11 cellular contexts compared by ENCODE assay signal in the genomic region with DNA sequence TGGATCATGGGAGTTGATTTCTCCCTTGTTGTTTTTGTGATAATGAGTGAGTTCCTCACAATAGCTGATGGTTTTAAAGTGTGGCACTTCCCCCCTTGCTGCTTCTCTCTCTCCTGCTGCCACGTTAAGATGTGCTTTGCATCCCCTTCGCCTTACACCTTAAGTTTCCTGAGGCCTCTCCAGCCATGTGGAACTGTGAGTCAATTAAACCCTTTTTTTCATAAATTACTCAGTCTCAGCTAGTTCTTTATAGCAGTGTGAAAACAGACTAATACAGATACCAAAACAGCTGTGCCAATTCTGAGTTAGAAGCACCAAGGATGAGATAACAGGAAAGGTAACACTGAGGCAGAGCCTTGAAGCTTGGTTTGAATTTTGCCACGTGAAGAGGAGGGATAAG. TPM values are rescaled to one million over a fixed set of nuclear protein-coding genes. Genes with fewer than 3 reads are reported as not detected.
DNase-seq lines count a peak whose midpoint lies in the region; ATAC-seq lines count a peak whose summit lies in the region.
"Had no signal": no experiment of that assay in that cellular context is flagged by ENCODE, and none has a peak within 500 bp of the region (broad histone marks: within the 10 kb centered on the region; RNA-seq: fewer than 3 reads in every experiment).

No MANE protein-coding gene starts in this region.

- CTCF ChIA-PET in activated CD4-positive, alpha-beta memory T cell treated with anti-CD3 and anti-CD28 coated beads for 36 hours (lab: Charles Lee), result interaction anchor here (0.8 to 1.4 kb wide), 3 partner anchors 8 to 512 kb away, joined by 3 read pairs; no protein-coding TSS in a partner anchor
- CTCF ChIA-PET in activated CD4-positive, alpha-beta memory T cell treated with anti-CD3 and anti-CD28 coated beads, Interleukin-2, amount 10 ng/mL, durations not matched to agents 7 days and 5 days (lab: Charles Lee), result no interaction called here

- intact Hi-C loops in activated CD4-positive, alpha-beta memory T cell treated with anti-CD3 and anti-CD28 coated beads for 36 hours (cut with micrococcal nuclease), result loop anchor here (2.0 kb wide), 1 partner anchor 43 kb away; no protein-coding TSS in a partner anchor

- DNase-seq in activated CD4-positive, alpha-beta memory T cell treated with anti-CD3 and anti-CD28 coated beads for 36 hours, result peak; percentile 33
- no peak for DNase-seq in activated CD4-positive, alpha-beta memory T cell treated with anti-CD3 and anti-CD28 coated beads, Interleukin-2, amount 10 ng/mL, durations not matched to agents 7 days and 5 days
- DNase-seq in naive B cell (peak; percentile 20), NCI-H1436 treated with DMSO at 0.1 percent for 48 hours (lab: John Stamatoyannopoulos, UW) (no peak), NCI-H2081 treated with DMSO at 0.1 percent for 48 hours (lab: John Stamatoyannopoulos, UW) (no peak)
- DNase-seq in central memory CD4-positive, alpha-beta T cell, result no peak
- DNase-seq: activated CD4-positive, CD25-positive, alpha-beta regulatory T cell treated with anti-CD3 and anti-CD28 coated beads, Interleukin-2, amount 50 U/mL, for 72 hours; mucosa of descending colon; tibial artery had no signal

- peak overlapping the region; percentile 35 for H3K27ac Mint-ChIP-seq in activated CD4-positive, alpha-beta memory T cell treated with anti-CD3 and anti-CD28 coated beads for 36 hours
- no peak overlapping the region for H3K27ac Mint-ChIP-seq in activated CD4-positive, alpha-beta memory T cell treated with anti-CD3 and anti-CD28 coated beads, Interleukin-2, amount 10 ng/mL, durations not matched to agents 7 days and 5 days
- peak overlapping the region; percentile 79 to 94 (median 90) for H3K27ac Mint-ChIP-seq in naive B cell

- POLR2A ChIA-PET in activated CD4-positive, alpha-beta memory T cell treated with anti-CD3 and anti-CD28 coated beads for 36 hours (lab: Charles Lee), result interaction anchor here (0.8 to 1.7 kb wide), 2 partner anchors 44 to 390 kb away, joined by 4 to 9 read pairs; partner anchors contain the start of gene ITSN2
- POLR2A ChIA-PET in activated CD4-positive, alpha-beta memory T cell treated with anti-CD3 and anti-CD28 coated beads, Interleukin-2, amount 10 ng/mL, durations not matched to agents 7 days and 5 days (lab: Charles Lee), result no interaction called here

- no peak overlapping the region for H3K4me3 Mint-ChIP-seq in activated CD4-positive, alpha-beta memory T cell treated with anti-CD3 and anti-CD28 coated beads for 36 hours
- H3K4me3 Mint-ChIP-seq in activated CD4-positive, alpha-beta memory T cell treated with anti-CD3 and anti-CD28 coated beads, Interleukin-2, amount 10 ng/mL, durations not matched to agents 7 days and 5 days, result no peak overlapping the region
- peak overlapping the region in 7 of 8 donors; percentile 33 to 75 (median 63) for H3K4me3 Mint-ChIP-seq in naive B cell

- peak; percentile 67 for ATAC-seq in GM21447 (IDR thresholded peaks at IDR 0.05; ENCODE audit: unreplicated experiment)
- ATAC-seq in HG03432 (IDR thresholded peaks at IDR 0.05; ENCODE audit: unreplicated experiment), result peak; percentile 78
- peak; percentile 82 to 90 for ATAC-seq in naive B cell (ENCODE audit: low read depth in 2 of 2)
- ATAC-seq: mucosa of descending colon had no signal

- H3K36me3 Mint-ChIP-seq in activated CD4-positive, alpha-beta memory T cell treated with anti-CD3 and anti-CD28 coated beads for 36 hours, result peaks cover 5% of the 10 kb centered on the region
- H3K36me3 Mint-ChIP-seq in activated CD4-positive, alpha-beta memory T cell treated with anti-CD3 and anti-CD28 coated beads, Interleukin-2, amount 10 ng/mL, durations not matched to agents 7 days and 5 days (ENCODE audit: low read depth), result peaks cover 29% of the 10 kb centered on the region
- H3K36me3 Mint-ChIP-seq in naive B cell, result peaks cover 7 to 10% of the 10 kb centered on the region in 2 donors

- no peaks in the 10 kb centered on the region for H3K9me3 Mint-ChIP-seq in activated CD4-positive, alpha-beta memory T cell treated with anti-CD3 and anti-CD28 coated beads for 36 hours
- H3K9me3 Mint-ChIP-seq in activated CD4-positive, alpha-beta memory T cell treated with anti-CD3 and anti-CD28 coated beads, Interleukin-2, amount 10 ng/mL, durations not matched to agents 7 days and 5 days, result no peaks in the 10 kb centered on the region
- H3K9me3 Mint-ChIP-seq in naive B cell, result no peaks in the 10 kb centered on the region

- H3K4me1 Mint-ChIP-seq in activated CD4-positive, alpha-beta memory T cell treated with anti-CD3 and anti-CD28 coated beads for 36 hours (ENCODE audit: low read depth), result peaks cover 31% of the 10 kb centered on the region
- peaks cover 20% of the 10 kb centered on the region for H3K4me1 Mint-ChIP-seq in activated CD4-positive, alpha-beta memory T cell treated with anti-CD3 and anti-CD28 coated beads, Interleukin-2, amount 10 ng/mL, durations not matched to agents 7 days and 5 days
- H3K4me1 Mint-ChIP-seq in naive B cell, result peaks cover 20 to 47% (median 43%) of the 10 kb centered on the region in 3 donors

- no peaks in the 10 kb centered on the region for H3K27me3 Mint-ChIP-seq in activated CD4-positive, alpha-beta memory T cell treated with anti-CD3 and anti-CD28 coated beads for 36 hours
- H3K27me3 Mint-ChIP-seq in activated CD4-positive, alpha-beta memory T cell treated with anti-CD3 and anti-CD28 coated beads, Interleukin-2, amount 10 ng/mL, durations not matched to agents 7 days and 5 days, result no peaks in the 10 kb centered on the region
- H3K27me3 Mint-ChIP-seq in naive B cell, result no peaks in the 10 kb centered on the region

RNA-seq across cellular contexts. Expression of gene ITSN2, which starts 44.7 kb away (rescaled TPM):
- total RNA-seq in activated CD4-positive, alpha-beta memory T cell treated with anti-CD3 and anti-CD28 coated beads for 36 hours, result 10 to 100 TPM; 60.4 to 61.0 TPM
- total RNA-seq in activated CD4-positive, alpha-beta memory T cell treated with anti-CD3 and anti-CD28 coated beads, Interleukin-2, amount 10 ng/mL, durations not matched to agents 7 days and 5 days, result 10 to 100 TPM; 75.6 to 75.7 TPM
- 100 to 1,000 TPM in 4 of 6 donors, 10 to 100 TPM in 2; 57.8 to 163 (median 113) TPM for polyA plus RNA-seq in naive B cell (ENCODE audit: low read depth in 6 of 6)

Comparison
In these comparisons a context has a peak if more than half of its experiments do, and no peak if none do; other contexts are left out.
1. DNase-seq: peak in activated CD4-positive, alpha-beta memory T cell treated with anti-CD3 and anti-CD28 coated beads for 36 hours (single experiment) and naive B cell (single experiment); none in activated CD4-positive, alpha-beta memory T cell treated with anti-CD3 and anti-CD28 coated beads, Interleukin-2, amount 10 ng/mL, durations not matched to agents 7 days and 5 days (single experiment), NCI-H1436 treated with DMSO at 0.1 percent for 48 hours (single experiment), central memory CD4-positive, alpha-beta T cell (single experiment) and NCI-H2081 treated with DMSO at 0.1 percent for 48 hours (single experiment).
2. H3K4me3 Mint-ChIP-seq: peak in naive B cell (7 of 8); none in activated CD4-positive, alpha-beta memory T cell treated with anti-CD3 and anti-CD28 coated beads for 36 hours (single experiment) and activated CD4-positive, alpha-beta memory T cell treated with anti-CD3 and anti-CD28 coated beads, Interleukin-2, amount 10 ng/mL, durations not matched to agents 7 days and 5 days (single experiment).
3. Peak in every context shown above with its lines, with median percentiles within 50 percentile points of each other: ATAC-seq.